ENCODE assay signal across 13 cellular contexts in the genomic region with DNA sequence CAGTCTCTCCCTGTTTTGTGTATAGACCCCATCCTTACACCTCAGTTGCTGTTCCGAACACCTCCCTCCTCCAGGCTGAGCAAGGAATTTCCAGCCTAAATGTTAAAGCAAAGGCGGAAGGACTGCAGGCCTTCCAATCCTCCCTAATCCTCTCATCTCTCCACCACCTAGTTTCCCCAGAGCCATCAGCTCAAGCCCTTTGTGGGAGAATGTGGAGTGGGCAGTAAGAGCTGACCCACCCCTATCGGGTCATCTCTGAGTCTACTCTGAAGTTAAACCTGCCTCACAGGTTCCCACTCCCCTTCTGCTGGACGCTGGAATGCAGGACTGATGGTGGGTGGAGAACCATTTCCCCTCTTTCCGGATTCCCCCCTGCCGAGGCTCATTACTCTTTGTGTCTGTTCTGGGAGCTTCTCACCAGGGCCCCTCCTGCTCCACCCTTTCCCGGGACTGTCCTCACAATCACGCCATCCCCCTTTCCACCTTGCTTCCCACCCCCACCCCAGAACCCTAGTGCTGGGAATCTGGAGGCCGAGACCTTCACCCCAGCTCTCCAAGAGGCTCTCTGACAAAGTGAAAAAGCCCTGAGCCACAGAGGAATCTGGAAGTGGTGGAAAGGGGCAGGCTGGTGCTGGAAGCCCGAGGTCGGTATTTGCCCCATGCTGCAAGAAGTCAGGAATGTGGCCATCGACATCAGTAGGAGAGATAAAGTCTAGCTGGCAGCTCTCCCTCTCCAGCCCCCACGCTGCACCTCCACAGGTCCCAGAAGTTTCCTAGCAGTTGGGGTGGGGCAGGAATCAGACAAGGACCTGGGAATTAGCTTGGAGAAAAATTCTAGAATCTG. TPM values are rescaled to one million over a fixed set of nuclear protein-coding genes. Genes with fewer than 3 reads are reported as not detected.
A peak's percentile ranks its signal among the peaks of the same experiment; 100 is the strongest.
DNase-seq lines count a peak whose midpoint lies in the region; ATAC-seq and TF ChIP-seq lines count a peak whose summit lies in the region.
"Had no signal": no experiment of that assay in that cellular context is flagged by ENCODE, and none has a peak within 500 bp of the region (broad histone marks: within the 10 kb centered on the region; RNA-seq: fewer than 3 reads in every experiment).

No MANE protein-coding gene starts in this region.

- H3K18ac ChIP-seq in IMR-90 (ENCODE audit: low read depth, low read length): peak overlapping the region; percentile 81

- H3K36me3 ChIP-seq in IMR-90 (ENCODE audit: control insufficient read depth, insufficient read depth, low read length) (no peaks in the 10 kb centered on the region), lower lobe of right lung (peaks cover under 1% of the 10 kb centered on the region)
- H3K36me3 ChIP-seq: BLaER1 had no signal

- intact Hi-C loops in IMR-90 (cut with micrococcal nuclease) (no loop called here), lower lobe of right lung (cut with DNase I) (no loop called here)

- TF ChIP-seq CTCF in IMR-90 (conservative IDR thresholded peaks at IDR 0.05; ENCODE audit: low read depth, low read length): no peak
- TF ChIP-seq CTCF in choroid plexus epithelial cell (conservative IDR thresholded peaks at IDR 0.05; ENCODE audit: low read depth, low read length): no peak
- TF ChIP-seq CTCF in lower lobe of right lung (IDR thresholded peaks at IDR 0.05): no peak

- H3K23ac ChIP-seq in IMR-90 (ENCODE audit: low read depth, low read length): peak overlapping the region; percentile 53

- no peaks in the 10 kb centered on the region for H4K20me1 ChIP-seq in IMR-90 (ENCODE audit: insufficient read depth, low read length)
- H4K20me1 ChIP-seq: BLaER1 had no signal

- TF ChIP-seq POLR2A in IMR-90 (IDR thresholded peaks at IDR 0.05; ENCODE audit: low read depth, low read length): 0 out of 2 replicates have a peak, but pooled peaks have one; percentile 29

- peak; percentile 61 for ATAC-seq in IMR-90 (ENCODE audit: low read depth)
- peak; percentile 58 to 61 for ATAC-seq in lower lobe of right lung
- no peak for ATAC-seq in HG02610 (IDR thresholded peaks at IDR 0.05; ENCODE audit: unreplicated experiment)
- no peak for ATAC-seq in stimulated activated memory B cell treated with anti-CD40 and anti-IgM and Interleukin-4, amounts not matched to agents 10 μg/mL and 1 μg/mL and 100 μg/mL, for 72 hours

- no peak overlapping the region for H3K4me3 Mint-ChIP-seq in stimulated activated memory B cell treated with anti-CD40 and anti-IgM and Interleukin-4, amounts not matched to agents 10 μg/mL and 1 μg/mL and 100 μg/mL, for 72 hours

- peak overlapping the region; percentile 73 for H3K27ac ChIP-seq in IMR-90 (ENCODE audit: insufficient read depth, low read length)
- peak overlapping the region; percentile 73 for H3K27ac ChIP-seq in lower lobe of right lung
- H3K27ac ChIP-seq: BLaER1, dorsolateral prefrontal cortex, SJSA1 had no signal

- in situ Hi-C loops in ACHN (cut with HindIII; ENCODE audit: low pct_ligation_motif_present, low pct_unique_long_range_greater_than_20kb, low sequenced_read_pairs): no loop called here
- in situ Hi-C loops in IMR-90 (cut with MboI; ENCODE audit: low sequenced_read_pairs): no loop called here

- peak overlapping the region; percentile 4; the same call in 1 of the 2 replicates for H3K9ac ChIP-seq in IMR-90 (ENCODE audit: low read depth, low read length)
- H3K9ac ChIP-seq: BLaER1 had no signal

- BruUV-seq in IMR-90 (replicated peaks; lab: Mats Ljungman, UMichigan): no TSS peak

- no peaks in the 10 kb centered on the region for H3K9me3 ChIP-seq in IMR-90 (ENCODE audit: control insufficient read depth, insufficient read depth, low read length)
- H3K9me3 ChIP-seq in lower lobe of right lung: no peaks in the 10 kb centered on the region
- H3K9me3 ChIP-seq: BLaER1, SJSA1 had no signal

- WGBS in IMR-90 (ENCODE audit: extremely low coverage in 2 of 2, insufficient read length in 1 of 2), 2 experiments: no CpG with 5 or more reads among the region's 13 CpGs

- H2AK5ac ChIP-seq in IMR-90 (ENCODE audit: low read depth, low read length): peak overlapping the region; percentile 20

- no peaks in the 10 kb centered on the region for H3K4me1 Mint-ChIP-seq in stimulated activated memory B cell treated with anti-CD40 and anti-IgM and Interleukin-4, amounts not matched to agents 10 μg/mL and 1 μg/mL and 100 μg/mL, for 72 hours

- H3K4me1 ChIP-seq in IMR-90 (ENCODE audit: control insufficient read depth, insufficient read depth, low read length) (peaks cover 20% of the 10 kb centered on the region), lower lobe of right lung (peaks cover 24% of the 10 kb centered on the region)
- H3K4me1 ChIP-seq: BLaER1 had no signal

- no peak for TF ChIP-seq RAD21 in IMR-90 (IDR thresholded peaks at IDR 0.05; ENCODE audit: low read length)

- CTCF ChIA-PET in IMR-90 (lab: Yijun Ruan, JAX): interaction anchor here (0.6 kb wide), 1 partner anchor 1413 kb away, joined by 3 read pairs; no protein-coding TSS in a partner anchor

- H3K56ac ChIP-seq in IMR-90 (ENCODE audit: extremely low read depth, insufficient read depth, low read length): no peak overlapping the region; the same call in 1 of the 2 replicates

- H3K4me3 ChIP-seq in IMR-90 (ENCODE audit: insufficient read depth, low read depth, low read length): no peak overlapping the region
- no peak overlapping the region for H3K4me3 ChIP-seq in choroid plexus epithelial cell (ENCODE audit: low read depth, low read length)
- H3K4me3 ChIP-seq in lower lobe of right lung: no peak overlapping the region
- H3K4me3 ChIP-seq: BLaER1, dorsolateral prefrontal cortex, SJSA1 had no signal

- no peaks in the 10 kb centered on the region for H3K36me3 Mint-ChIP-seq in stimulated activated memory B cell treated with anti-CD40 and anti-IgM and Interleukin-4, amounts not matched to agents 10 μg/mL and 1 μg/mL and 100 μg/mL, for 72 hours
- H3K36me3 Mint-ChIP-seq: naive B cell had no signal

- peaks cover 7% of the 10 kb centered on the region; the same call in 1 of the 2 replicates for H3K9me1 ChIP-seq in IMR-90 (ENCODE audit: insufficient read depth, low read length)

- peak overlapping the region; percentile 64 for H4K91ac ChIP-seq in IMR-90 (ENCODE audit: insufficient read depth, low read depth, low read length)

- H2BK5ac ChIP-seq in IMR-90 (ENCODE audit: low read depth, low read length, poor library complexity, severe bottlenecking): peak overlapping the region; percentile 25

- H3K14ac ChIP-seq in IMR-90 (replicated peaks; ENCODE audit: low read depth, low read length): peak overlapping the region; percentile 34

- H2BK20ac ChIP-seq in IMR-90 (ENCODE audit: low read depth, low read length): peak overlapping the region; percentile 57

- H3K4ac ChIP-seq in IMR-90 (ENCODE audit: low read depth, low read length): peak overlapping the region; percentile 79

- H3K27ac Mint-ChIP-seq in stimulated activated memory B cell treated with anti-CD40 and anti-IgM and Interleukin-4, amounts not matched to agents 10 μg/mL and 1 μg/mL and 100 μg/mL, for 72 hours: no peak overlapping the region
- H3K27ac Mint-ChIP-seq: naive B cell had no signal

- H2AK9ac ChIP-seq in IMR-90 (replicated peaks; ENCODE audit: low read depth, low read length, poor library complexity): peak overlapping the region; percentile 74

- peaks cover 13 to 47% of the 10 kb centered on the region in 2 experiments; a peak in 3 of 4 replicates for H3K79me1 ChIP-seq in IMR-90 (ENCODE audit: low read depth in 1 of 2, low read length in 2 of 2)

- H3K4me2 ChIP-seq in IMR-90 (ENCODE audit: low read depth, low read length): peak overlapping the region; percentile 41
- H3K4me2 ChIP-seq: BLaER1 had no signal

- peak overlapping the region; percentile 59 to 78; a peak in 3 of 4 replicates for H4K8ac ChIP-seq in IMR-90 (ENCODE audit: low read depth in 2 of 2, low read length in 2 of 2)

- H3K9me3 Mint-ChIP-seq in stimulated activated memory B cell treated with anti-CD40 and anti-IgM and Interleukin-4, amounts not matched to agents 10 μg/mL and 1 μg/mL and 100 μg/mL, for 72 hours: no peaks in the 10 kb centered on the region

- no peaks in the 10 kb centered on the region for H3K27me3 ChIP-seq in IMR-90 (ENCODE audit: control insufficient read depth, insufficient read depth, low read length)
- H3K27me3 ChIP-seq in lower lobe of right lung (ENCODE audit: low read depth): no peaks in the 10 kb centered on the region
- H3K27me3 ChIP-seq: SJSA1 had no signal

- peak; percentile 40 for DNase-seq in ACHN
- DNase-seq in IMR-90: peak; percentile 62
- peak; percentile 77 for DNase-seq in choroid plexus epithelial cell (ENCODE audit: low read depth)
- peak; percentile 67 for DNase-seq in lower lobe of right lung
- no peak for DNase-seq in stimulated activated naive CD4-positive, alpha-beta T cell (lab: John Stamatoyannopoulos, UW)
- DNase-seq in stimulated activated CD4-positive, alpha-beta T cell treated with anti-CD3 and anti-CD28 coated beads, Interleukin-4, amount 100 ng/mL, for 4 hours: no peak
- DNase-seq: dorsolateral prefrontal cortex, MM.1S, naive B cell had no signal

- H3K27me3 Mint-ChIP-seq in stimulated activated memory B cell treated with anti-CD40 and anti-IgM and Interleukin-4, amounts not matched to agents 10 μg/mL and 1 μg/mL and 100 μg/mL, for 72 hours: peaks cover 34% of the 10 kb centered on the region

- peak overlapping the region; percentile 70; the same call in 2 of the 3 replicates for H2BK15ac ChIP-seq in IMR-90 (ENCODE audit: low read depth, low read length)

- peak overlapping the region; percentile 6 for H2AFZ ChIP-seq in IMR-90 (replicated peaks; ENCODE audit: low read length, poor library complexity)

- H2BK120ac ChIP-seq in IMR-90 (ENCODE audit: low read depth, low read length): peak overlapping the region; percentile 63

- dilution Hi-C loops in IMR-90 (cut with HindIII; ENCODE audit: low sequenced_read_pairs, unreplicated experiment): no loop called here

- peak overlapping the region; percentile 75 for H4K5ac ChIP-seq in IMR-90 (ENCODE audit: low read depth, low read length)

- POLR2A ChIA-PET in IMR-90 (lab: Charles Lee; ENCODE audit: unreplicated experiment): no interaction called here

TF ChIP-seq in IMR-90, 13 proteins besides CTCF, POLR2A, EP300 and RAD21 (continues in another document):
- TF ChIP-seq MXI1 (IDR thresholded peaks at IDR 0.05; ENCODE audit: borderline replicate concordance, low read depth, low read length): no peak
- no peak for TF ChIP-seq CHD1 (IDR thresholded peaks at IDR 0.05; ENCODE audit: low read depth, low read length)

RNA-seq across cellular contexts. Expression of a gene that starts 3.3 kb away (rescaled TPM):
- 465 and 488 TPM in 2 replicates for total RNA-seq in IMR-90 (2012; rRNA removed)
- 272 and 287 TPM in 2 replicates for polyA plus RNA-seq in IMR-90 (2012; rRNA removed)
- 215 and 331 TPM in 2 replicates for polyA plus RNA-seq in IMR-90 (2012; cell fraction: cytosol; rRNA removed)
- polyA plus RNA-seq in IMR-90 (2012; cell fraction: nucleus; rRNA removed; ENCODE audit: low replicate concordance): 179 and 252 TPM in 2 replicates
- 140 TPM for total RNA-seq in lower lobe of right lung

RNA-seq across cellular contexts. Expression of a gene that starts 40.7 kb away (rescaled TPM):
- total RNA-seq in IMR-90 (2012; rRNA removed) (10.9 and 14.2 TPM in 2 replicates), lower lobe of right lung (139 TPM)
- polyA plus RNA-seq in IMR-90 (2012; rRNA removed): 38.6 and 39.3 TPM in 2 replicates
- polyA plus RNA-seq in IMR-90 (2012; cell fraction: cytosol; rRNA removed): 30.9 and 49.3 TPM in 2 replicates
- 26.9 and 31.3 TPM in 2 replicates for polyA plus RNA-seq in IMR-90 (2012; cell fraction: nucleus; rRNA removed; ENCODE audit: low replicate concordance)

Comparison
In these comparisons a context has a peak if more than half of its experiments do, and no peak if none do; other contexts are left out.
1. DNase-seq: peak in ACHN (single experiment), IMR-90 (single experiment), choroid plexus epithelial cell (single experiment) and lower lobe of right lung (single experiment); none in stimulated activated naive CD4-positive, alpha-beta T cell (0 of 6) and stimulated activated CD4-positive, alpha-beta T cell treated with anti-CD3 and anti-CD28 coated beads, Interleukin-4, amount 100 ng/mL, for 4 hours (0 of 2).
2. ATAC-seq: peak in IMR-90 (single experiment) and lower lobe of right lung (2 of 2); none in HG02610 (single experiment) and stimulated activated memory B cell treated with anti-CD40 and anti-IgM and Interleukin-4, amounts not matched to agents 10 μg/mL and 1 μg/mL and 100 μg/mL, for 72 hours (single experiment).